11 cellular contexts compared by ENCODE assay signal in genomic region chr12:57135487-57135886, GRCh38. TPM values are rescaled to one million over a fixed set of nuclear protein-coding genes. Genes with fewer than 3 reads are reported as not detected.
DNase-seq lines count a peak whose midpoint lies in the region; ATAC-seq, FAIRE-seq and TF ChIP-seq lines count a peak whose summit lies in the region.
"Had no signal": no experiment of that assay in that cellular context is flagged by ENCODE, and none has a peak within 500 bp of the region (broad histone marks: within the 10 kb centered on the region; RNA-seq: fewer than 3 reads in every experiment).

No MANE protein-coding gene starts in this region.

- no peak overlapping the region for H3K14ac ChIP-seq in H1 (ENCODE audit: insufficient read length)

- H4K20me1 ChIP-seq in H1 (replicated peaks in 1 of 2; ENCODE audit: control insufficient read depth in 1 of 2, insufficient read depth in 2 of 2, low read length in 2 of 2), result peaks cover 9 to 18% of the 10 kb centered on the region in 2 experiments

- WGBS in H1 (ENCODE audit: extremely low coverage in 1 of 2, insufficient coverage in 1 of 2, insufficient read length in 1 of 2, insufficient replicate concordance in 2 of 2, low coverage in 1 of 2, low lambda C conversion rate in 2 of 2, missing lambda C conversion rate in 1 of 2), 2 experiments, result 49% methylated on average over 4 of the region's 5 CpGs; no CpG with 5 or more reads in 1 of the 2 experiments

- no peak for TF ChIP-seq EP300 in H1 (IDR thresholded peaks at IDR 0.05; ENCODE audit: borderline replicate concordance in 1 of 2, low read depth in 2 of 2, low read length in 2 of 2)

- ATAC-seq in lower lobe of right lung, result peak in 1 of 2 donors; percentile 3
- ATAC-seq in activated naive CD4-positive, alpha-beta T cell treated with anti-CD3 and anti-CD28 coated beads, Interleukin-2, amount 50 U/mL, for 72 hours, result no peak
- ATAC-seq in HG03378 (IDR thresholded peaks at IDR 0.05; ENCODE audit: unreplicated experiment), result no peak
- ATAC-seq: foreskin keratinocyte had no signal

- H3K4me2 ChIP-seq in H1 (ENCODE audit: insufficient read depth in 1 of 2, low read depth in 2 of 2, low read length in 2 of 2), result peak overlapping the region; percentile 58 to 72

- POLR2A ChIA-PET in H1 (lab: Charles Lee; ENCODE audit: partially characterized antibody), result interaction anchor here (0.6 to 5.6 kb wide), 17 partner anchors 8 to 1053 kb away, joined by 3 to 38 read pairs (median 5); partner anchors contain the start of genes DTX3, LRP1, LRP1-AS and SHMT2

- peak overlapping the region; percentile 60 for H3K18ac ChIP-seq in H1 (ENCODE audit: extremely low read depth, low read length)

- peak overlapping the region; percentile 51 for H4K91ac ChIP-seq in H1 (replicated peaks; ENCODE audit: insufficient read length, low read length)

- no peaks in the 10 kb centered on the region for H3K23me2 ChIP-seq in H1 (ENCODE audit: low read depth, low read length)

- no peak for TF ChIP-seq RAD21 in H1 (IDR thresholded peaks at IDR 0.05 in 1 of 2, conservative IDR thresholded peaks at IDR 0.05 in 1 of 2; ENCODE audit: low read depth in 2 of 2, low read length in 2 of 2)

- DNase-seq in HuH-7.5 (ENCODE audit: low spot score), result peak; percentile 4
- DNase-seq in H1 (ENCODE audit: low read depth in 1 of 2, low spot score in 2 of 2), result no peak
- DNase-seq in lower lobe of right lung, result no peak
- no peak for DNase-seq in activated naive CD4-positive, alpha-beta T cell treated with anti-CD3 and anti-CD28 coated beads, Interleukin-2, amount 50 U/mL, for 72 hours (ENCODE audit: low spot score in 2 of 2)
- no peak for DNase-seq in activated T-helper 1 cell treated with anti-CD3 and anti-CD28 coated beads, Interleukin-12 subunit alpha, Interleukin-12 subunit beta, Interleukin-2, Interleukin-4 antibody, amounts not matched to agents 30 ng/mL and 10 ng/mL and 1 ng/mL, durations not matched to agents 14 hours and 24 hours and 36 hours (ENCODE audit: low spot score)
- no peak for DNase-seq in stimulated activated CD4-positive, alpha-beta T cell treated with anti-CD3 and anti-CD28 coated beads, Interleukin-12 subunit alpha, Interleukin-12 subunit beta, amount 100 ng/mL, for 4 hours
- DNase-seq: activated gamma-delta T cell, foreskin keratinocyte had no signal

- H3K27ac ChIP-seq in H1 (ENCODE audit: low read depth, low read length) (peak overlapping the region; percentile 78), lower lobe of right lung (peak overlapping the region; percentile 60), temporal lobe (ENCODE audit: low read depth, low read length) (peak overlapping the region; percentile 61)
- H3K27ac ChIP-seq: foreskin keratinocyte, HL-60 had no signal

- CTCF ChIA-PET in H1 (lab: Charles Lee; ENCODE audit: partially characterized antibody), result interaction anchor here (0.9 to 6.5 kb wide), 8 partner anchors 10 to 79 kb away, joined by 3 to 76 read pairs (median 6); no protein-coding TSS in a partner anchor

- H3K23ac ChIP-seq in H1 (ENCODE audit: insufficient read length), result no peak overlapping the region

- H3K79me2 ChIP-seq in H1 (ENCODE audit: control insufficient read depth in 1 of 2, insufficient read depth in 2 of 2, low read length in 2 of 2), result peaks cover 3 to 77% of the 10 kb centered on the region in 2 experiments; a peak in 2 of 4 replicates

- H2AFZ ChIP-seq in H1 (ENCODE audit: low read length), result no peak overlapping the region

- H3K4me1 Mint-ChIP-seq in activated T-helper 1 cell treated with anti-CD3 and anti-CD28 coated beads, Interleukin-12 subunit alpha, Interleukin-12 subunit beta, Interleukin-2, Interleukin-4 antibody, amounts not matched to agents 30 ng/mL and 10 ng/mL and 1 ng/mL, durations not matched to agents 14 hours and 24 hours and 36 hours (ENCODE audit: low read depth), result no peaks in the 10 kb centered on the region

- H2BK20ac ChIP-seq in H1 (ENCODE audit: low read length), result no peak overlapping the region

- H3K27me3 ChIP-seq in H1 (replicated peaks in 1 of 4; ENCODE audit: control insufficient read depth in 3 of 4, extremely low read depth in 1 of 4, insufficient read depth in 3 of 4, low read length in 3 of 4) (no peaks in the 10 kb centered on the region), lower lobe of right lung (ENCODE audit: low read depth) (no peaks in the 10 kb centered on the region)
- H3K27me3 ChIP-seq: foreskin keratinocyte had no signal

- FAIRE-seq in H1 (lab: Jason Lieb, UNC), result no peak

- H3K4ac ChIP-seq in H1 (replicated peaks; ENCODE audit: insufficient read length, low read depth, low read length), result no peak overlapping the region

- no peak overlapping the region for H3K56ac ChIP-seq in H1 (replicated peaks; ENCODE audit: insufficient read length, low read depth, low read length)

- H3K79me1 ChIP-seq in H1 (ENCODE audit: low read depth, low read length), result peaks cover 21% of the 10 kb centered on the region

- peak overlapping the region; percentile 58; the same call in 1 of the 2 replicates for H2AK5ac ChIP-seq in H1 (ENCODE audit: low read depth, low read length)

- no peak overlapping the region for H3K27ac Mint-ChIP-seq in activated naive CD4-positive, alpha-beta T cell treated with anti-CD3 and anti-CD28 coated beads, Interleukin-2, amount 50 U/mL, for 72 hours
- no peak overlapping the region for H3K27ac Mint-ChIP-seq in activated T-helper 1 cell treated with anti-CD3 and anti-CD28 coated beads, Interleukin-12 subunit alpha, Interleukin-12 subunit beta, Interleukin-2, Interleukin-4 antibody, amounts not matched to agents 30 ng/mL and 10 ng/mL and 1 ng/mL, durations not matched to agents 14 hours and 24 hours and 36 hours

- H3K36me3 ChIP-seq in H1 (ENCODE audit: control insufficient read depth in 2 of 4, insufficient read depth in 4 of 4, low read length in 3 of 4), result peaks cover 12 to 28% (median 20%) of the 10 kb centered on the region in 4 experiments
- peaks cover 5% of the 10 kb centered on the region for H3K36me3 ChIP-seq in lower lobe of right lung

- peak overlapping the region; percentile 77; the same call in 1 of the 2 replicates for H4K8ac ChIP-seq in H1 (ENCODE audit: extremely low read depth, insufficient read depth, low read length)

- H3K4me1 ChIP-seq in H1 (replicated peaks in 1 of 4; ENCODE audit: control insufficient read depth in 3 of 4, insufficient read depth in 4 of 4, low read length in 3 of 4) (peaks cover 22 to 55% (median 31%) of the 10 kb centered on the region in 4 experiments), lower lobe of right lung (peaks cover 96% of the 10 kb centered on the region)
- H3K4me1 ChIP-seq: foreskin keratinocyte had no signal

- no peak overlapping the region for H3K4me3 Mint-ChIP-seq in activated T-helper 1 cell treated with anti-CD3 and anti-CD28 coated beads, Interleukin-12 subunit alpha, Interleukin-12 subunit beta, Interleukin-2, Interleukin-4 antibody, amounts not matched to agents 30 ng/mL and 10 ng/mL and 1 ng/mL, durations not matched to agents 14 hours and 24 hours and 36 hours

- no peak overlapping the region for H2BK15ac ChIP-seq in H1 (ENCODE audit: low read length)

- H4K5ac ChIP-seq in H1 (ENCODE audit: insufficient read length, low read depth, low read length), result peak overlapping the region; percentile 28

- H3K4me3 ChIP-seq in H1 (ENCODE audit: extremely low read depth in 1 of 4, insufficient read depth in 2 of 4, low read depth in 3 of 4, low read length in 4 of 4) (peak overlapping the region in 1 of 4 experiments; percentile 47; a peak in 2 of 8 replicates), lower lobe of right lung (no peak overlapping the region)

- H3K9me3 ChIP-seq in H1 (ENCODE audit: insufficient read depth in 2 of 2, low read depth in 1 of 2, low read length in 1 of 2), result no peaks in the 10 kb centered on the region
- H3K9me3 ChIP-seq in lower lobe of right lung, result no peaks in the 10 kb centered on the region

- no peak; a peak in 1 of 3 replicates for TF ChIP-seq POLR2A in H1 (IDR thresholded peaks at IDR 0.05; ENCODE audit: control extremely low read depth in 1 of 2, low read depth in 2 of 2, low read length in 2 of 2)

- peaks cover 17% of the 10 kb centered on the region for H3K27me3 Mint-ChIP-seq in activated T-helper 1 cell treated with anti-CD3 and anti-CD28 coated beads, Interleukin-12 subunit alpha, Interleukin-12 subunit beta, Interleukin-2, Interleukin-4 antibody, amounts not matched to agents 30 ng/mL and 10 ng/mL and 1 ng/mL, durations not matched to agents 14 hours and 24 hours and 36 hours (ENCODE audit: insufficient read depth)

- intact Hi-C loops in lower lobe of right lung (cut with DNase I), result no loop called here
- intact Hi-C loops in activated T-helper 1 cell treated with anti-CD3 and anti-CD28 coated beads, Interleukin-12 subunit alpha, Interleukin-12 subunit beta, Interleukin-2, Interleukin-4 antibody, amounts not matched to agents 30 ng/mL and 10 ng/mL and 1 ng/mL, durations not matched to agents 14 hours and 24 hours and 36 hours (cut with micrococcal nuclease), result no loop called here

- peak overlapping the region; percentile 83; the same call in 1 of the 2 replicates for H2BK5ac ChIP-seq in H1 (ENCODE audit: low read depth, low read length)

- TF ChIP-seq CTCF in H1 (IDR thresholded peaks at IDR 0.05; ENCODE audit: control extremely low read depth in 1 of 3, insufficient read depth in 1 of 3, low read depth in 1 of 3, low read length in 3 of 3) (no peak), lower lobe of right lung (IDR thresholded peaks at IDR 0.05) (no peak)

- H3K9me3 Mint-ChIP-seq in activated naive CD4-positive, alpha-beta T cell treated with anti-CD3 and anti-CD28 coated beads, Interleukin-2, amount 50 U/mL, for 72 hours, result no peaks in the 10 kb centered on the region
- H3K9me3 Mint-ChIP-seq in activated T-helper 1 cell treated with anti-CD3 and anti-CD28 coated beads, Interleukin-12 subunit alpha, Interleukin-12 subunit beta, Interleukin-2, Interleukin-4 antibody, amounts not matched to agents 30 ng/mL and 10 ng/mL and 1 ng/mL, durations not matched to agents 14 hours and 24 hours and 36 hours, result no peaks in the 10 kb centered on the region

- 0 out of 2 replicates have a peak overlapping the region, but pooled peaks have one; percentile 9 for H2BK12ac ChIP-seq in H1 (ENCODE audit: low read depth, low read length)

- H3K9ac ChIP-seq in H1 (replicated peaks in 1 of 4; ENCODE audit: extremely low read depth in 1 of 4, low read depth in 3 of 4, low read length in 3 of 4), result 0 out of 7 replicates have a peak overlapping the region, but pooled peaks of 1 of the 4 experiments have one; percentile 1

- H3K36me3 Mint-ChIP-seq in activated naive CD4-positive, alpha-beta T cell treated with anti-CD3 and anti-CD28 coated beads, Interleukin-2, amount 50 U/mL, for 72 hours, result no peaks in the 10 kb centered on the region
- H3K36me3 Mint-ChIP-seq in activated T-helper 1 cell treated with anti-CD3 and anti-CD28 coated beads, Interleukin-12 subunit alpha, Interleukin-12 subunit beta, Interleukin-2, Interleukin-4 antibody, amounts not matched to agents 30 ng/mL and 10 ng/mL and 1 ng/mL, durations not matched to agents 14 hours and 24 hours and 36 hours (ENCODE audit: low read depth), result no peaks in the 10 kb centered on the region

- H2BK120ac ChIP-seq in H1 (replicated peaks; ENCODE audit: low read depth, low read length), result no peak overlapping the region

RNA-seq across cellular contexts. Expression of gene LRP1, which starts 7.2 kb away (rescaled TPM):
- total RNA-seq in H1 (2021; fragmentation: NEBNext Ultra II Directional; extraction: Animal tissue kit (Norgen Biotek cat#: 25700)), result 92.5 and 99.1 TPM in 2 replicates
- 35.3 and 59.0 TPM in 2 replicates for polyA plus RNA-seq in H1 (2011; rRNA removed)
- 32.8 TPM for polyA plus RNA-seq in H1 (2011; cell fraction: cytosol; rRNA removed)
- 168 TPM for polyA plus RNA-seq in H1 (2011; cell fraction: nucleus; rRNA removed)
- polyA plus RNA-seq in H1 (2012, experiment 1 of 2), result 61.6 to 121 TPM (median 97.9 TPM) in 4 replicates
- 64.6 TPM for polyA plus RNA-seq in H1 (2012, experiment 2 of 2)
- polyA plus RNA-seq in H1 (2013, experiment 1 of 2), result 72.6 TPM
- 45.3 TPM for polyA plus RNA-seq in H1 (2013, experiment 2 of 2)
- 137 and 189 TPM in 2 replicates for polyA minus RNA-seq in H1 (2011; rRNA and poly(A)+ RNA removed)
- 104 TPM for polyA minus RNA-seq in H1 (2011; cell fraction: cytosol; rRNA and poly(A)+ RNA removed)
- polyA minus RNA-seq in H1 (2011; cell fraction: nucleus; rRNA and poly(A)+ RNA removed), result 104 TPM
- 404 TPM for total RNA-seq in lower lobe of right lung
- total RNA-seq in temporal lobe, result 116 TPM
- total RNA-seq in activated naive CD4-positive, alpha-beta T cell treated with anti-CD3 and anti-CD28 coated beads, Interleukin-2, amount 50 U/mL, for 72 hours, result 1 to 10 TPM; 1.3 to 5.9 TPM
- 0.26 and 0.73 TPM in 2 replicates for total RNA-seq in activated T-helper 1 cell treated with anti-CD3 and anti-CD28 coated beads, Interleukin-12 subunit alpha, Interleukin-12 subunit beta, Interleukin-2, Interleukin-4 antibody, amounts not matched to agents 30 ng/mL and 10 ng/mL and 1 ng/mL, durations not matched to agents 14 hours and 24 hours and 36 hours

RNA-seq across cellular contexts. Expression of gene LRP1-AS, which starts 11.9 kb away (rescaled TPM):
- not detected in 2 replicates for total RNA-seq in H1 (2021; fragmentation: NEBNext Ultra II Directional; extraction: Animal tissue kit (Norgen Biotek cat#: 25700))
- polyA plus RNA-seq in H1 (2011; rRNA removed), result not detected in 2 replicates
- not detected for polyA plus RNA-seq in H1 (2011; cell fraction: cytosol; rRNA removed)
- not detected for polyA plus RNA-seq in H1 (2011; cell fraction: nucleus; rRNA removed)
- not detected in 4 replicates for polyA plus RNA-seq in H1 (2012, experiment 1 of 2)
- not detected for polyA plus RNA-seq in H1 (2012, experiment 2 of 2)
- polyA plus RNA-seq in H1 (2013, experiment 1 of 2), result not detected
- polyA plus RNA-seq in H1 (2013, experiment 2 of 2), result not detected
- not detected in 2 replicates for polyA minus RNA-seq in H1 (2011; rRNA and poly(A)+ RNA removed)
- not detected for polyA minus RNA-seq in H1 (2011; cell fraction: cytosol; rRNA and poly(A)+ RNA removed)
- polyA minus RNA-seq in H1 (2011; cell fraction: nucleus; rRNA and poly(A)+ RNA removed), result not detected
- total RNA-seq in lower lobe of right lung (not detected), temporal lobe (not detected)
- total RNA-seq in activated naive CD4-positive, alpha-beta T cell treated with anti-CD3 and anti-CD28 coated beads, Interleukin-2, amount 50 U/mL, for 72 hours, result not detected
- total RNA-seq in activated T-helper 1 cell treated with anti-CD3 and anti-CD28 coated beads, Interleukin-12 subunit alpha, Interleukin-12 subunit beta, Interleukin-2, Interleukin-4 antibody, amounts not matched to agents 30 ng/mL and 10 ng/mL and 1 ng/mL, durations not matched to agents 14 hours and 24 hours and 36 hours, result not detected in 2 replicates
- total RNA-seq: foreskin keratinocyte had no signal
- polyA plus RNA-seq: foreskin keratinocyte had no signal

RNA-seq across cellular contexts. Expression of gene STAT6, which starts 24.3 kb away (rescaled TPM):
- total RNA-seq in H1 (2021; fragmentation: NEBNext Ultra II Directional; extraction: Animal tissue kit (Norgen Biotek cat#: 25700)), result 26.8 and 32.9 TPM in 2 replicates
- polyA plus RNA-seq in H1 (2011; rRNA removed), result 38.7 and 52.2 TPM in 2 replicates
- polyA plus RNA-seq in H1 (2011; cell fraction: cytosol; rRNA removed), result 42.9 TPM
- polyA plus RNA-seq in H1 (2011; cell fraction: nucleus; rRNA removed), result 104 TPM
- polyA plus RNA-seq in H1 (2012, experiment 1 of 2), result 32.8 to 37.0 TPM (median 34.7 TPM) in 4 replicates
- polyA plus RNA-seq in H1 (2012, experiment 2 of 2), result 21.8 TPM
- polyA plus RNA-seq in H1 (2013, experiment 1 of 2), result 26.6 TPM
- 28.7 TPM for polyA plus RNA-seq in H1 (2013, experiment 2 of 2)
- polyA minus RNA-seq in H1 (2011; rRNA and poly(A)+ RNA removed), result 32.3 and 34.6 TPM in 2 replicates
- 11.3 TPM for polyA minus RNA-seq in H1 (2011; cell fraction: cytosol; rRNA and poly(A)+ RNA removed)
- polyA minus RNA-seq in H1 (2011; cell fraction: nucleus; rRNA and poly(A)+ RNA removed), result 30.5 TPM
- total RNA-seq in lower lobe of right lung (269 TPM), temporal lobe (4.9 TPM)
- total RNA-seq in activated naive CD4-positive, alpha-beta T cell treated with anti-CD3 and anti-CD28 coated beads, Interleukin-2, amount 50 U/mL, for 72 hours, result 100 to 1,000 TPM; 213 to 283 TPM
- 306 and 318 TPM in 2 replicates for total RNA-seq in activated T-helper 1 cell treated with anti-CD3 and anti-CD28 coated beads, Interleukin-12 subunit alpha, Interleukin-12 subunit beta, Interleukin-2, Interleukin-4 antibody, amounts not matched to agents 30 ng/mL and 10 ng/mL and 1 ng/mL, durations not matched to agents 14 hours and 24 hours and 36 hours

RNA-seq across cellular contexts. Expression of gene NAB2, which starts 46.6 kb away (rescaled TPM):
- 20.6 and 20.9 TPM in 2 replicates for total RNA-seq in H1 (2021; fragmentation: NEBNext Ultra II Directional; extraction: Animal tissue kit (Norgen Biotek cat#: 25700))
- 23.5 and 30.8 TPM in 2 replicates for polyA plus RNA-seq in H1 (2011; rRNA removed)
- 23.9 TPM for polyA plus RNA-seq in H1 (2011; cell fraction: cytosol; rRNA removed)
- 31.8 TPM for polyA plus RNA-seq in H1 (2011; cell fraction: nucleus; rRNA removed)
- polyA plus RNA-seq in H1 (2012, experiment 1 of 2), result 18.8 to 24.4 TPM (median 22.7 TPM) in 4 replicates
- 22.8 TPM for polyA plus RNA-seq in H1 (2012, experiment 2 of 2)
- 12.4 TPM for polyA plus RNA-seq in H1 (2013, experiment 1 of 2)
- 11.5 TPM for polyA plus RNA-seq in H1 (2013, experiment 2 of 2)
- polyA minus RNA-seq in H1 (2011; rRNA and poly(A)+ RNA removed), result 12.2 and 22.2 TPM in 2 replicates
- polyA minus RNA-seq in H1 (2011; cell fraction: cytosol; rRNA and poly(A)+ RNA removed), result 17.3 TPM
- polyA minus RNA-seq in H1 (2011; cell fraction: nucleus; rRNA and poly(A)+ RNA removed), result 13.8 TPM
- total RNA-seq in lower lobe of right lung (28.9 TPM), temporal lobe (16.0 TPM)
- total RNA-seq in activated naive CD4-positive, alpha-beta T cell treated with anti-CD3 and anti-CD28 coated beads, Interleukin-2, amount 50 U/mL, for 72 hours, result 10 to 100 TPM; 39.1 to 39.3 TPM
- 73.6 and 80.3 TPM in 2 replicates for total RNA-seq in activated T-helper 1 cell treated with anti-CD3 and anti-CD28 coated beads, Interleukin-12 subunit alpha, Interleukin-12 subunit beta, Interleukin-2, Interleukin-4 antibody, amounts not matched to agents 30 ng/mL and 10 ng/mL and 1 ng/mL, durations not matched to agents 14 hours and 24 hours and 36 hours

RNA-seq across cellular contexts. Expression of gene NEMP1, which starts 56.9 kb away (rescaled TPM):
- 41.6 and 43.2 TPM in 2 replicates for total RNA-seq in H1 (2021; fragmentation: NEBNext Ultra II Directional; extraction: Animal tissue kit (Norgen Biotek cat#: 25700))
- polyA plus RNA-seq in H1 (2011; rRNA removed), result 21.3 and 30.1 TPM in 2 replicates
- polyA plus RNA-seq in H1 (2011; cell fraction: cytosol; rRNA removed), result 30.3 TPM
- 32.0 TPM for polyA plus RNA-seq in H1 (2011; cell fraction: nucleus; rRNA removed)
- polyA plus RNA-seq in H1 (2012, experiment 1 of 2), result 16.4 to 26.7 TPM (median 21.6 TPM) in 4 replicates
- polyA plus RNA-seq in H1 (2012, experiment 2 of 2), result 2.0 TPM
- 35.2 TPM for polyA plus RNA-seq in H1 (2013, experiment 1 of 2)
- polyA plus RNA-seq in H1 (2013, experiment 2 of 2), result 38.0 TPM
- polyA minus RNA-seq in H1 (2011; rRNA and poly(A)+ RNA removed), result 36.9 and 49.7 TPM in 2 replicates
- polyA minus RNA-seq in H1 (2011; cell fraction: cytosol; rRNA and poly(A)+ RNA removed), result 15.9 TPM
- 23.5 TPM for polyA minus RNA-seq in H1 (2011; cell fraction: nucleus; rRNA and poly(A)+ RNA removed)
- total RNA-seq in lower lobe of right lung, result 19.1 TPM
- 6.1 TPM for total RNA-seq in temporal lobe
- 100 to 1,000 TPM in 1 of 2 donors, 10 to 100 TPM in 1; 80.2 to 182 TPM for total RNA-seq in activated naive CD4-positive, alpha-beta T cell treated with anti-CD3 and anti-CD28 coated beads, Interleukin-2, amount 50 U/mL, for 72 hours
- 70.2 and 71.7 TPM in 2 replicates for total RNA-seq in activated T-helper 1 cell treated with anti-CD3 and anti-CD28 coated beads, Interleukin-12 subunit alpha, Interleukin-12 subunit beta, Interleukin-2, Interleukin-4 antibody, amounts not matched to agents 30 ng/mL and 10 ng/mL and 1 ng/mL, durations not matched to agents 14 hours and 24 hours and 36 hours

Comparison
In these comparisons a context has a peak if more than half of its experiments do, and no peak if none do; other contexts are left out.
1. RNA of gene LRP1, which starts 7.2 kb away (total RNA-seq): 404 TPM in lower lobe of right lung (single experiment), 116 TPM in temporal lobe (single experiment) and 92.5 to 99.1 TPM in H1; 1.3 to 5.9 TPM in activated naive CD4-positive, alpha-beta T cell treated with anti-CD3 and anti-CD28 coated beads, Interleukin-2, amount 50 U/mL, for 72 hours and 0.26 to 0.73 TPM in activated T-helper 1 cell treated with anti-CD3 and anti-CD28 coated beads, Interleukin-12 subunit alpha, Interleukin-12 subunit beta, Interleukin-2, Interleukin-4 antibody, amounts not matched to agents 30 ng/mL and 10 ng/mL and 1 ng/mL, durations not matched to agents 14 hours and 24 hours and 36 hours; every median in the first group is over 10 times any median in the second.
2. Peak in every context shown above with its lines, with median percentiles within 50 percentile points of each other: H3K27ac ChIP-seq.